In genomic region chr10:101961591-101962498, GRCh38 we compare ENCODE assay signal across 13 cellular contexts.
A peak's percentile ranks its signal among the peaks of the same experiment; 100 is the strongest.
DNase-seq lines count a peak whose midpoint lies in the region; ATAC-seq and TF ChIP-seq lines count a peak whose summit lies in the region.
"Had no signal": no experiment of that assay in that cellular context is flagged by ENCODE, and none has a peak within 500 bp of the region (broad histone marks: within the 10 kb centered on the region; RNA-seq: fewer than 3 reads in every experiment).

No MANE protein-coding gene starts in this region.

- no peaks in the 10 kb centered on the region for H3K27me3 ChIP-seq in osteoblast (ENCODE audit: insufficient read depth, low read length)

- no peaks in the 10 kb centered on the region for H4K20me1 ChIP-seq in osteoblast (ENCODE audit: insufficient read depth, low read length)

- H3K9me3 ChIP-seq in osteoblast (ENCODE audit: low read depth, low read length): no peaks in the 10 kb centered on the region
- H3K9me3 ChIP-seq: prostate gland had no signal

- H2AFZ ChIP-seq in osteoblast (ENCODE audit: low read length): no peak overlapping the region

- DNase-seq in GM03348 (ENCODE audit: low spot score): peak; percentile 62
- peak; percentile 18 for DNase-seq in NCI-H526 treated with DMSO at 0.1 percent for 48 hours (lab: John Stamatoyannopoulos, UW)
- peak; percentile 56 for DNase-seq in fibroblast of mammary gland (ENCODE audit: low read depth)
- peak; percentile 79 for DNase-seq in osteoblast (ENCODE audit: insufficient read length, low spot score, missing footprints)
- no peak for DNase-seq in HEK293T (ENCODE audit: extremely low spot score)
- DNase-seq: activated gamma-delta T cell treated with Interleukin-2 at 50 U/mL for 16 hours; effector CD8-positive, alpha-beta T cell; kidney had no signal

- TF ChIP-seq CTCF in fibroblast of mammary gland (conservative IDR thresholded peaks at IDR 0.05; ENCODE audit: control insufficient read depth, insufficient read depth, low read depth, low read length) (no peak), osteoblast (IDR thresholded peaks at IDR 0.05; ENCODE audit: extremely low read depth, low read depth, low read length) (no peak)

- POLR2A ChIA-PET in HEK293T (lab: Yijun Ruan, JAX): interaction anchor here (0.8 kb wide), 1 partner anchor 10 kb away, joined by 3 read pairs; no protein-coding TSS in a partner anchor

- H3K4me3 ChIP-seq in fibroblast of mammary gland (ENCODE audit: control insufficient read depth, low read depth, low read length) (no peak overlapping the region), osteoblast (ENCODE audit: insufficient read depth, low read length) (no peak overlapping the region)
- H3K4me3 ChIP-seq: prostate gland had no signal

- CTCF ChIA-PET in HEK293T (lab: Yijun Ruan, JAX): interaction anchor here (0.9 kb wide), 1 partner anchor 72 kb away, joined by 4 read pairs; no protein-coding TSS in a partner anchor

- H3K4me1 ChIP-seq in osteoblast (ENCODE audit: insufficient read depth, low read length): peaks cover 17% of the 10 kb centered on the region

- peak overlapping the region; percentile 21 for H3K4me2 ChIP-seq in osteoblast (ENCODE audit: insufficient read depth, low read length)

- peak overlapping the region; percentile 55 for H3K27ac ChIP-seq in osteoblast (ENCODE audit: low read depth, low read length)
- H3K27ac ChIP-seq: prostate gland had no signal

- H3K36me3 ChIP-seq in osteoblast (ENCODE audit: insufficient read depth, low read length): no peaks in the 10 kb centered on the region
- H3K36me3 ChIP-seq: prostate gland had no signal

- H3K79me2 ChIP-seq in osteoblast (ENCODE audit: insufficient read depth, low read length): no peaks in the 10 kb centered on the region

- no peak for ATAC-seq in HG03469 (IDR thresholded peaks at IDR 0.05; ENCODE audit: unreplicated experiment)
- ATAC-seq in HG03439 (IDR thresholded peaks at IDR 0.05; ENCODE audit: unreplicated experiment): no peak
- ATAC-seq in HG03097 (IDR thresholded peaks at IDR 0.05; ENCODE audit: low FRiP score, unreplicated experiment): no peak
- ATAC-seq: activated CD4-positive, CD25-positive, alpha-beta regulatory T cell treated with anti-CD3 and anti-CD28 coated beads, Interleukin-2, amount 50 U/mL, for 24 hours had no signal

TF ChIP-seq in HEK293T, 16 proteins besides CTCF, POLR2A, EP300 and RAD21:
- no peak for TF ChIP-seq LEF1 (IDR thresholded peaks at IDR 0.05; ENCODE audit: borderline replicate concordance)
- TF ChIP-seq SP1 (IDR thresholded peaks at IDR 0.05): no peak
- no peak for TF ChIP-seq SUZ12 (IDR thresholded peaks at IDR 0.05)
- no peak for TF ChIP-seq L3MBTL2 (conservative IDR thresholded peaks at IDR 0.05)
- TF ChIP-seq BHLHE40 (IDR thresholded peaks at IDR 0.05; ENCODE audit: borderline replicate concordance): no peak
- no peak for TF ChIP-seq ARNT (IDR thresholded peaks at IDR 0.05)
- TF ChIP-seq FOXM1 (IDR thresholded peaks at IDR 0.05; ENCODE audit: borderline replicate concordance): no peak
- TF ChIP-seq ELF4 (IDR thresholded peaks at IDR 0.05): no peak
- TF ChIP-seq FOXA1 (IDR thresholded peaks at IDR 0.05): no peak
- TF ChIP-seq CTBP1 (IDR thresholded peaks at IDR 0.05; ENCODE audit: borderline replicate concordance): no peak
- TF ChIP-seq TARDBP (IDR thresholded peaks at IDR 0.05): no peak
- no peak for TF ChIP-seq FOXK2 (IDR thresholded peaks at IDR 0.05)
- no peak for TF ChIP-seq PKNOX1 (IDR thresholded peaks at IDR 0.05)
- no peak for TF ChIP-seq HDGF (IDR thresholded peaks at IDR 0.05; ENCODE audit: borderline replicate concordance)
- TF ChIP-seq NFRKB (IDR thresholded peaks at IDR 0.05): no peak
- no peak for TF ChIP-seq ZNF384 (IDR thresholded peaks at IDR 0.05)
